In the genomic region with DNA sequence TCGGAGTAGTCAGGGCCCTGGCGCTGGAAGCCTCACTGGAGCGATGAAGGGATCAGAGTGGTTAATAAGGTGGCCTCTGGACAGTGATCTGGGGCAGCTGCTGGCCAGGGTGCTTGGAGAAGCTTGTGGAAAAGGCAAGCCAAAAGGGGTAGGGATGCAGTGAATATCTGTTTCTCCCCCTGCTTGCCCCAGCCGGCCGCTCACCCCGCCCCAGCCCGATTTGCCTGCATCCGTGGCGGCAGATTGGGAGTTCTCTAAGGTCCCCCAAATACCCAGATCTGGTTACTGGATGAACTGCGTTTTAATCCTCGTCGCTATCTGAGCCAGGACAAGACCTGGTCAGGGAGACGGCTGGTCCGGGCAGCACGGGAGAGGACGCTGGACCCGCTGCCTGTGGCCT, we compare ENCODE assay signal across 1 cellular context.
TF ChIP-seq lines count a peak whose summit lies in the region.

No MANE protein-coding gene starts in this region.

TF ChIP-seq in HEK293T, 16 proteins besides CTCF, POLR2A, EP300 and RAD21 (continued from another document):
- TF ChIP-seq FOXA1 (IDR thresholded peaks at IDR 0.05): no peak
- no peak for TF ChIP-seq ELF4 (IDR thresholded peaks at IDR 0.05)
- TF ChIP-seq NFRKB (IDR thresholded peaks at IDR 0.05): no peak
- no peak for TF ChIP-seq HDGF (IDR thresholded peaks at IDR 0.05; ENCODE audit: borderline replicate concordance)
- no peak for TF ChIP-seq SP1 (IDR thresholded peaks at IDR 0.05)
- TF ChIP-seq ZNF384 (IDR thresholded peaks at IDR 0.05): no peak
